In genomic region chr7:100687740-100688592, GRCh38 we compare ENCODE assay signal across 1 cellular context.
TF ChIP-seq lines count a peak whose summit lies in the region.

No MANE protein-coding gene starts in this region.

TF ChIP-seq in SK-N-SH, 30 proteins besides CTCF, POLR2A, EP300 and RAD21:
- TF ChIP-seq IRF3 (IDR thresholded peaks at IDR 0.05; ENCODE audit: low read depth, low read length), result no peak
- no peak for TF ChIP-seq USF2 (IDR thresholded peaks at IDR 0.05; ENCODE audit: borderline replicate concordance, low read depth, low read length)
- TF ChIP-seq REST (IDR thresholded peaks at IDR 0.05; ENCODE audit: low read depth, low read length), result no peak
- no peak for TF ChIP-seq TAF1 (IDR thresholded peaks at IDR 0.05; ENCODE audit: borderline replicate concordance, low read depth, low read length)
- TF ChIP-seq YY1 (IDR thresholded peaks at IDR 0.05; ENCODE audit: low read depth), result no peak
- no peak for TF ChIP-seq FOXJ3 (CRISPR knock-in tag; IDR thresholded peaks at IDR 0.05)
- no peak for TF ChIP-seq TEAD4 (IDR thresholded peaks at IDR 0.05; ENCODE audit: borderline replicate concordance, insufficient read depth)
- no peak for TF ChIP-seq TCF12 (IDR thresholded peaks at IDR 0.05)
